Comparison of ENCODE assay signal across 8 cellular contexts in the genomic region with DNA sequence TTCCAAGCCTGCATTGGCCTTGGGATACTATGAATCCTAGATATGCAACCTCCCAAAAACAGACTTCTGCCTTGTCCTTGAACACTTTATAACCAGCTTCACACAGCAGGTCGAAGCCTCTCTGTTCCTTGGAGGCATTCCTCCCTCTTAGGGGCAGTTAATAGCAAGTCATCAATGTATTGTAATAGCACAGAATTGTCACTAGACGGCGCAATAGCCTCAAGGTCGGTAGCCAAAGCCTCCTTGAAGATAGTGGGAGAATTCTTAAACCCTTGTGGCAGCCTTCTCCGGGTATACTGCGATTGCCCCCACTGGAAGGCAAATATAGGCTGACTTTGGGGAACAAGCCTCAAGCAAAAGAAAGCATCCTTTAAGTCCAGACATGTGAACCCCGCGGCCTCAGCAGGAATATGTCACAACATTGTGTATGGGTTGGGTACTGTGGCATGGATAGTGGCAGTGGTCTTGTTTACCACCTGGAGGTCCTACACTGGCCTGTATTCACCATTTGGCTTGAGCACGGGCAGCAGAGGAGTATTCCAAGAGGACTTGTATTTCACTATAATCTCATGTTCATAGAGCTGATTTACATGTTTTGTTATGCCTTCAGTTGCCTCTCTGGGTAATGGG.
A peak's percentile ranks its signal among the peaks of the same experiment; 100 is the strongest.
DNase-seq lines count a peak whose midpoint lies in the region; ATAC-seq, FAIRE-seq and TF ChIP-seq lines count a peak whose summit lies in the region.

No MANE protein-coding gene starts in this region.

- ATAC-seq in HG02973 (IDR thresholded peaks at IDR 0.05; ENCODE audit: unreplicated experiment) (no peak), GM21515 (IDR thresholded peaks at IDR 0.05; ENCODE audit: unreplicated experiment) (no peak)

- no peaks in the 10 kb centered on the region for H3K79me2 ChIP-seq in OCI-LY3 (ENCODE audit: low read length)

- intact Hi-C loops in colonic mucosa (cut with DNase I), result loop anchor here (5.0 to 10.0 kb wide), 2 partner anchors 279 to 492 kb away; no protein-coding TSS in a partner anchor

- H2AFZ ChIP-seq in OCI-LY3 (ENCODE audit: low read depth, low read length), result no peak overlapping the region

- 42 to 62% (median 49%) methylated on average over 9 of the region's 9 CpGs for WGBS in small intestine, 3 donors

- FAIRE-seq in small intestine (lab: Jason Lieb, UNC), result no peak

- H3K4me3 ChIP-seq in BJ (ENCODE audit: low read depth, low read length) (no peak overlapping the region), OCI-LY3 (ENCODE audit: low read length) (no peak overlapping the region), colonic mucosa (no peak overlapping the region), small intestine (ENCODE audit: low read depth in 1 of 2, low read length in 2 of 2) (no peak overlapping the region)

- no peak overlapping the region for H3K27ac ChIP-seq in OCI-LY3 (ENCODE audit: low read length)
- no peak overlapping the region for H3K27ac ChIP-seq in colonic mucosa
- H3K27ac ChIP-seq in small intestine (ENCODE audit: low read depth in 1 of 2, low read length in 1 of 2), result no peak overlapping the region

- H3K9me3 ChIP-seq in OCI-LY3 (ENCODE audit: insufficient read depth, low read length) (0 out of 2 replicates have a peak, but pooled peaks cover 2% of the 10 kb centered on the region), colonic mucosa (no peaks in the 10 kb centered on the region), small intestine (ENCODE audit: control insufficient read depth, low read depth) (no peaks in the 10 kb centered on the region)

- no peaks in the 10 kb centered on the region for H3K36me3 ChIP-seq in BJ (ENCODE audit: control insufficient read depth, insufficient read depth, low read length)
- H3K36me3 ChIP-seq in OCI-LY3 (replicated peaks; ENCODE audit: low read depth, low read length), result no peaks in the 10 kb centered on the region
- H3K36me3 ChIP-seq in colonic mucosa, result no peaks in the 10 kb centered on the region
- no peaks in the 10 kb centered on the region for H3K36me3 ChIP-seq in small intestine (ENCODE audit: control insufficient read depth in 2 of 2, insufficient read depth in 2 of 2, low read length in 2 of 2)

- CTCF ChIA-PET in BJ (lab: Yijun Ruan, JAX), result interaction anchor here (0.6 to 3.6 kb wide), 4 partner anchors 16 to 494 kb away, joined by 3 to 19 read pairs (median 3); no protein-coding TSS in a partner anchor

- H4K20me1 ChIP-seq in OCI-LY3 (ENCODE audit: insufficient read depth, low read length), result no peaks in the 10 kb centered on the region

- H3K4me2 ChIP-seq in OCI-LY3 (ENCODE audit: low read length), result no peak overlapping the region

- H3K4me1 ChIP-seq in OCI-LY3 (ENCODE audit: low read length) (no peaks in the 10 kb centered on the region), colonic mucosa (no peaks in the 10 kb centered on the region), small intestine (ENCODE audit: control insufficient read depth in 2 of 2, insufficient read depth in 1 of 2, low read depth in 1 of 2, low read length in 1 of 2) (no peaks in the 10 kb centered on the region)

- in situ Hi-C loops in GM13976 (cut with MboI; ENCODE audit: low sequenced_read_pairs, unreplicated experiment), result no loop called here

- no peak overlapping the region for H3K9ac ChIP-seq in OCI-LY3 (ENCODE audit: low read length)
- H3K9ac ChIP-seq in colonic mucosa (ENCODE audit: low read depth in 2 of 2, low read length in 2 of 2), result no peak overlapping the region

- POLR2A ChIA-PET in BJ (lab: Charles Lee), result no interaction called here

- no peak for DNase-seq in BJ (ENCODE audit: low read depth)
- DNase-seq in GM13976 (ENCODE audit: low spot score), result peak; percentile 6
- no peak for DNase-seq in colonic mucosa
- peak; percentile 20 to 54 for DNase-seq in lung microvascular endothelial cell (ENCODE audit: low read depth in 2 of 2)
- no peak for DNase-seq in small intestine

- H3K27me3 ChIP-seq in BJ (ENCODE audit: control insufficient read depth, insufficient read depth, low read length), result no peaks in the 10 kb centered on the region
- H3K27me3 ChIP-seq in OCI-LY3 (ENCODE audit: low read depth, low read length), result no peaks in the 10 kb centered on the region
- H3K27me3 ChIP-seq in colonic mucosa, result no peaks in the 10 kb centered on the region
- no peaks in the 10 kb centered on the region for H3K27me3 ChIP-seq in small intestine (ENCODE audit: control insufficient read depth in 2 of 2, insufficient read depth in 2 of 2, low read length in 2 of 2)

- peak; percentile 56 for TF ChIP-seq CTCF in BJ (IDR thresholded peaks at IDR 0.05; ENCODE audit: insufficient read depth, low read depth, low read length)
- TF ChIP-seq CTCF in GM13976 (IDR thresholded peaks at IDR 0.05; ENCODE audit: borderline replicate concordance, control extremely low read depth, extremely low read depth, insufficient read depth, missing control alignments), result peak; percentile 18
- peak; percentile 88 for TF ChIP-seq CTCF in OCI-LY3 (IDR thresholded peaks at IDR 0.05; ENCODE audit: low read depth, low read length)
- TF ChIP-seq CTCF in colonic mucosa (IDR thresholded peaks at IDR 0.05), result peak; percentile 24

Comparison
In these comparisons a context has a peak if more than half of its experiments do, and no peak if none do; other contexts are left out.
1. DNase-seq: peak in GM13976 (single experiment) and lung microvascular endothelial cell (2 of 2); none in BJ (single experiment), colonic mucosa (single experiment) and small intestine (single experiment).
2. CTCF ChIP-seq: peak in every context shown above with its lines; median percentile 88 in OCI-LY3; 56 in BJ; 24 in colonic mucosa; 18 in GM13976.